Comparison of ENCODE assay signal across 1 cellular context in genomic region chr19:6164906-6165531, GRCh38.
A peak's percentile ranks its signal among the peaks of the same experiment; 100 is the strongest.
TF ChIP-seq lines count a peak whose summit lies in the region.

No MANE protein-coding gene starts in this region.

TF ChIP-seq in GM12878, 131 proteins besides CTCF, POLR2A, EP300 and RAD21:
- TF ChIP-seq BACH1 (IDR thresholded peaks at IDR 0.05; ENCODE audit: borderline replicate concordance) (no peak), JUND (IDR thresholded peaks at IDR 0.05; ENCODE audit: low read depth, low read length) (no peak), NFXL1 (IDR thresholded peaks at IDR 0.05; ENCODE audit: borderline replicate concordance) (no peak), BCL11A (IDR thresholded peaks at IDR 0.05; ENCODE audit: low read depth, low read length) (no peak), USF1 (IDR thresholded peaks at IDR 0.05; ENCODE audit: borderline replicate concordance, extremely low read length, insufficient read depth, low read depth, low read length) (peak; percentile 17)
